12 cellular contexts compared by ENCODE assay signal in genomic region chr4:20313237-20314030, GRCh38.
DNase-seq lines count a peak whose midpoint lies in the region; ATAC-seq and TF ChIP-seq lines count a peak whose summit lies in the region.
"Had no signal": no experiment of that assay in that cellular context is flagged by ENCODE, and none has a peak within 500 bp of the region (broad histone marks: within the 10 kb centered on the region; RNA-seq: fewer than 3 reads in every experiment).

No MANE protein-coding gene starts in this region.

- H3K4me1 Mint-ChIP-seq in chondrocyte (ENCODE audit: low read depth) (peaks cover 15% of the 10 kb centered on the region), nephron (peaks cover 14% of the 10 kb centered on the region)
- H3K4me1 Mint-ChIP-seq: IgD-negative memory B cell had no signal

- H3K4me3 Mint-ChIP-seq in chondrocyte (ENCODE audit: unreplicated experiment) = no peak overlapping the region
- no peak overlapping the region for H3K4me3 Mint-ChIP-seq in nephron
- H3K4me3 Mint-ChIP-seq: IgD-negative memory B cell had no signal

- no peaks in the 10 kb centered on the region for H3K9me3 Mint-ChIP-seq in chondrocyte (ENCODE audit: low read depth)
- H3K9me3 Mint-ChIP-seq in nephron = no peaks in the 10 kb centered on the region

- peaks cover 2% of the 10 kb centered on the region for H3K36me3 Mint-ChIP-seq in chondrocyte (ENCODE audit: low read depth)
- H3K36me3 Mint-ChIP-seq in nephron (ENCODE audit: low read depth) = peaks cover 14% of the 10 kb centered on the region
- H3K36me3 Mint-ChIP-seq: IgD-negative memory B cell had no signal

- TF ChIP-seq CTCF in chondrocyte (IDR thresholded peaks at IDR 0.05) = peak; percentile 38
- TF ChIP-seq CTCF in nephron (IDR thresholded peaks at IDR 0.05; ENCODE audit: unreplicated experiment in 3 of 3) = peak in 2 of 3 experiments; percentile 20 to 40

- DNase-seq in DMS53 (lab: John Stamatoyannopoulos, UW) (peak; percentile 20), DMS53 treated with DMSO at 0.1 percent for 48 hours (lab: John Stamatoyannopoulos, UW; ENCODE audit: unreplicated experiment) (no peak), chondrocyte (ENCODE audit: low spot score) (no peak), cerebellum (ENCODE audit: low spot score) (no peak)
- no peak for DNase-seq in activated T-cell treated with anti-CD3 and anti-CD28 coated beads, Interleukin-2, amount 50 U/mL, for 1 hour
- DNase-seq: central memory CD4-positive, alpha-beta T cell; GF-D8 had no signal

- H3K27me3 Mint-ChIP-seq in chondrocyte (ENCODE audit: low read depth) = peaks cover 2% of the 10 kb centered on the region
- H3K27me3 Mint-ChIP-seq in nephron (ENCODE audit: low read depth) = no peaks in the 10 kb centered on the region
- H3K27me3 Mint-ChIP-seq: IgD-negative memory B cell had no signal

- H3K27ac Mint-ChIP-seq in chondrocyte (ENCODE audit: unreplicated experiment) (no peak overlapping the region), nephron (no peak overlapping the region)
- H3K27ac Mint-ChIP-seq: IgD-negative memory B cell had no signal

- ATAC-seq in HG03175 (IDR thresholded peaks at IDR 0.05; ENCODE audit: unreplicated experiment) (peak; percentile 41), HG03280 (IDR thresholded peaks at IDR 0.05; ENCODE audit: unreplicated experiment) (no peak)
- ATAC-seq: psoas muscle had no signal
